In genomic region chr15:62592920-62593319, GRCh38 we compare ENCODE assay signal across 24 cellular contexts.
"Had no signal": no experiment of that assay in that cellular context is flagged by ENCODE, and none has a peak within 500 bp of the region (broad histone marks: within the 10 kb centered on the region; RNA-seq: fewer than 3 reads in every experiment).

No MANE protein-coding gene starts in this region.

- H3K36me3 ChIP-seq: spleen, thyroid gland had no signal

- H3K27ac ChIP-seq: spleen, thyroid gland had no signal

- H3K9me3 ChIP-seq: left ventricle myocardium inferior, spleen, thyroid gland had no signal

- ATAC-seq: activated CD4-positive, alpha-beta T cell treated with anti-CD3 and anti-CD28 coated beads for 36 hours; activated T-cell treated with anti-CD3 and anti-CD28 coated beads, Interleukin-2, amount 50 U/mL, for 72 hours; T-helper 17 cell had no signal

- DNase-seq: activated B cell treated with CpG ODN at 0.5 μM for 24 hours; activated CD4-positive, alpha-beta T cell treated with anti-CD3 and anti-CD28 coated beads for 36 hours; activated CD4-positive, alpha-beta T cell treated with anti-CD3 and anti-CD28 coated beads, Interleukin-2, amount 50 U/mL, for 48 hours; activated effector memory CD4-positive, alpha-beta T cell treated with Interleukin-2 at 50 U/mL for 16 hours; activated naive CD4-positive, alpha-beta T cell treated with anti-CD3 and anti-CD28 coated beads for 36 hours; activated naive CD8-positive, alpha-beta T cell treated with anti-CD3 and anti-CD28 coated beads, Interleukin-2, amount 10 ng/mL, durations not matched to agents 7 days and 5 days; activated T-cell treated with anti-CD3 and anti-CD28 coated beads, Interleukin-2, amount 50 U/mL, for 72 hours; amygdala; dermis blood vessel endothelial cell; effector CD8-positive, alpha-beta T cell; erythroblast; glutamatergic neuron; hippocampal formation; left ventricle myocardium inferior; midbrain; nephron progenitor cell; nucleus accumbens; posterior cingulate gyrus; retina; spleen; stimulated activated CD4-positive, alpha-beta T cell treated with anti-CD3 and anti-CD28 coated beads, Interleukin-4, amount 100 ng/mL, for 1 hour; stimulated activated naive CD4-positive, alpha-beta T cell; T-helper 17 cell; thyroid gland had no signal

- H3K4me3 ChIP-seq: left ventricle myocardium inferior, spleen, thyroid gland had no signal

- H3K27me3 ChIP-seq: thyroid gland had no signal

- H3K4me1 ChIP-seq: spleen had no signal
